Comparison of ENCODE assay signal across 15 cellular contexts in genomic region chr13:48251616-48252081, GRCh38. TPM values are rescaled to one million over a fixed set of nuclear protein-coding genes. Genes with fewer than 3 reads are reported as not detected.
DNase-seq lines count a peak whose midpoint lies in the region; ATAC-seq and TF ChIP-seq lines count a peak whose summit lies in the region.
"Had no signal": no experiment of that assay in that cellular context is flagged by ENCODE, and none has a peak within 500 bp of the region (broad histone marks: within the 10 kb centered on the region; RNA-seq: fewer than 3 reads in every experiment).

No MANE protein-coding gene starts in this region.

- H3K4me3 ChIP-seq in gastroesophageal sphincter: no peak overlapping the region
- H3K4me3 ChIP-seq: GM23338, pancreas had no signal

- peaks cover 9 to 74% (median 10%) of the 10 kb centered on the region in 3 donors for H3K4me1 ChIP-seq in gastroesophageal sphincter

- no peaks in the 10 kb centered on the region for H3K27me3 ChIP-seq in gastroesophageal sphincter
- H3K27me3 ChIP-seq: pancreas had no signal

- no peak for TF ChIP-seq CTCF in gastroesophageal sphincter (IDR thresholded peaks at IDR 0.05)

- H3K9me3 Mint-ChIP-seq in activated T-helper 1 cell treated with anti-CD3 and anti-CD28 coated beads, Interleukin-12 subunit alpha, Interleukin-12 subunit beta, Interleukin-2, Interleukin-4 antibody, amounts not matched to agents 30 ng/mL and 10 ng/mL and 1 ng/mL, durations not matched to agents 14 hours and 24 hours and 36 hours: no peaks in the 10 kb centered on the region
- H3K9me3 Mint-ChIP-seq: activated CD4-positive, alpha-beta memory T cell treated with anti-CD3 and anti-CD28 coated beads, Interleukin-2, amount 10 ng/mL, durations not matched to agents 7 days and 5 days; activated T-helper 2 cell treated with anti-CD3 and anti-CD28 coated beads, Interferon-gamma antibody, Interleukin-2, Interleukin-4, amounts not matched to agents 10 μg/mL and 5 μg/mL and 100 μg/mL, durations not matched to agents 14 hours and 24 hours and 36 hours; effector memory CD8-positive, alpha-beta T cell; GM23338 had no signal

- no peaks in the 10 kb centered on the region for H3K27me3 Mint-ChIP-seq in activated T-helper 1 cell treated with anti-CD3 and anti-CD28 coated beads, Interleukin-12 subunit alpha, Interleukin-12 subunit beta, Interleukin-2, Interleukin-4 antibody, amounts not matched to agents 30 ng/mL and 10 ng/mL and 1 ng/mL, durations not matched to agents 14 hours and 24 hours and 36 hours (ENCODE audit: insufficient read depth)
- H3K27me3 Mint-ChIP-seq: activated CD4-positive, alpha-beta memory T cell treated with anti-CD3 and anti-CD28 coated beads, Interleukin-2, amount 10 ng/mL, durations not matched to agents 7 days and 5 days; effector memory CD8-positive, alpha-beta T cell had no signal

- intact Hi-C loops in sciatic nerve (cut with DNase I): no loop called here
- intact Hi-C loops in activated T-helper 1 cell treated with anti-CD3 and anti-CD28 coated beads, Interleukin-12 subunit alpha, Interleukin-12 subunit beta, Interleukin-2, Interleukin-4 antibody, amounts not matched to agents 30 ng/mL and 10 ng/mL and 1 ng/mL, durations not matched to agents 14 hours and 24 hours and 36 hours (cut with micrococcal nuclease): no loop called here

- no peak overlapping the region for H3K27ac Mint-ChIP-seq in activated T-helper 1 cell treated with anti-CD3 and anti-CD28 coated beads, Interleukin-12 subunit alpha, Interleukin-12 subunit beta, Interleukin-2, Interleukin-4 antibody, amounts not matched to agents 30 ng/mL and 10 ng/mL and 1 ng/mL, durations not matched to agents 14 hours and 24 hours and 36 hours
- H3K27ac Mint-ChIP-seq: activated CD4-positive, alpha-beta memory T cell treated with anti-CD3 and anti-CD28 coated beads, Interleukin-2, amount 10 ng/mL, durations not matched to agents 7 days and 5 days; activated T-helper 2 cell treated with anti-CD3 and anti-CD28 coated beads, Interferon-gamma antibody, Interleukin-2, Interleukin-4, amounts not matched to agents 10 μg/mL and 5 μg/mL and 100 μg/mL, durations not matched to agents 14 hours and 24 hours and 36 hours; GM23338 had no signal

- no peaks in the 10 kb centered on the region for H3K9me3 ChIP-seq in gastroesophageal sphincter
- H3K9me3 ChIP-seq: pancreas had no signal

- no peak for TF ChIP-seq EP300 in gastroesophageal sphincter (IDR thresholded peaks at IDR 0.05)

- H3K4me1 Mint-ChIP-seq in activated T-helper 1 cell treated with anti-CD3 and anti-CD28 coated beads, Interleukin-12 subunit alpha, Interleukin-12 subunit beta, Interleukin-2, Interleukin-4 antibody, amounts not matched to agents 30 ng/mL and 10 ng/mL and 1 ng/mL, durations not matched to agents 14 hours and 24 hours and 36 hours (ENCODE audit: low read depth): peaks cover 15% of the 10 kb centered on the region
- H3K4me1 Mint-ChIP-seq: GM23338 had no signal

- DNase-seq in AG20443 (ENCODE audit: low spot score): peak; percentile 31
- peak; percentile 72 for DNase-seq in NCI-H1694 treated with DMSO at 0.1 percent for 48 hours (lab: John Stamatoyannopoulos, UW)
- no peak for DNase-seq in sciatic nerve (ENCODE audit: low spot score)
- no peak for DNase-seq in superior temporal gyrus (ENCODE audit: extremely low spot score)
- no peak for DNase-seq in stimulated activated CD8-positive, alpha-beta memory T cell treated with anti-CD3 and anti-CD28 coated beads, Interleukin-4, amount 100 ng/mL, for 48 hours
- no peak for DNase-seq in activated T-helper 1 cell treated with anti-CD3 and anti-CD28 coated beads, Interleukin-12 subunit alpha, Interleukin-12 subunit beta, Interleukin-2, Interleukin-4 antibody, amounts not matched to agents 30 ng/mL and 10 ng/mL and 1 ng/mL, durations not matched to agents 14 hours and 24 hours and 36 hours (ENCODE audit: low spot score)
- DNase-seq: activated CD4-positive, alpha-beta memory T cell treated with anti-CD3 and anti-CD28 coated beads, Interleukin-2, amount 10 ng/mL, durations not matched to agents 7 days and 5 days; DMS153; effector memory CD8-positive, alpha-beta T cell; NCI-H774; pancreas had no signal

- TF ChIP-seq POLR2A in gastroesophageal sphincter (IDR thresholded peaks at IDR 0.05): no peak

- peak overlapping the region in 3 of 4 donors; percentile 5 to 51 (median 42) for H3K27ac ChIP-seq in gastroesophageal sphincter
- H3K27ac ChIP-seq: pancreas had no signal

- ATAC-seq in gastroesophageal sphincter: peak; percentile 62
- ATAC-seq in sciatic nerve: peak; percentile 69
- no peak for ATAC-seq in HG03039 (IDR thresholded peaks at IDR 0.05; ENCODE audit: unreplicated experiment)
- ATAC-seq: effector memory CD8-positive, alpha-beta T cell; GM23338 had no signal

- H3K36me3 ChIP-seq in gastroesophageal sphincter: peaks cover 7 to 21% of the 10 kb centered on the region in 2 donors

- peaks cover 29% of the 10 kb centered on the region for H3K36me3 Mint-ChIP-seq in activated T-helper 1 cell treated with anti-CD3 and anti-CD28 coated beads, Interleukin-12 subunit alpha, Interleukin-12 subunit beta, Interleukin-2, Interleukin-4 antibody, amounts not matched to agents 30 ng/mL and 10 ng/mL and 1 ng/mL, durations not matched to agents 14 hours and 24 hours and 36 hours (ENCODE audit: low read depth)

- no peak overlapping the region for H3K4me3 Mint-ChIP-seq in activated T-helper 1 cell treated with anti-CD3 and anti-CD28 coated beads, Interleukin-12 subunit alpha, Interleukin-12 subunit beta, Interleukin-2, Interleukin-4 antibody, amounts not matched to agents 30 ng/mL and 10 ng/mL and 1 ng/mL, durations not matched to agents 14 hours and 24 hours and 36 hours
- H3K4me3 Mint-ChIP-seq: activated CD4-positive, alpha-beta memory T cell treated with anti-CD3 and anti-CD28 coated beads, Interleukin-2, amount 10 ng/mL, durations not matched to agents 7 days and 5 days; GM23338 had no signal

- WGBS in gastroesophageal sphincter (ENCODE audit: low coverage in 1 of 2), 2 donors: 49 to 63% methylated on average over 3 of the region's 3 CpGs

RNA-seq across cellular contexts. Expression of gene ITM2B, which starts 18.6 kb away (rescaled TPM):
- total RNA-seq in gastroesophageal sphincter (100 to 1,000 TPM; 263 to 380 (median 300) TPM), sciatic nerve (704 TPM)
- 56.2 and 61.2 TPM in 2 replicates for total RNA-seq in activated T-helper 1 cell treated with anti-CD3 and anti-CD28 coated beads, Interleukin-12 subunit alpha, Interleukin-12 subunit beta, Interleukin-2, Interleukin-4 antibody, amounts not matched to agents 30 ng/mL and 10 ng/mL and 1 ng/mL, durations not matched to agents 14 hours and 24 hours and 36 hours

RNA-seq across cellular contexts. Expression of gene RB1, which starts 51.9 kb away (rescaled TPM):
- total RNA-seq in gastroesophageal sphincter (10 to 100 TPM; 26.5 to 37.2 (median 29.4) TPM), sciatic nerve (58.5 TPM)
- total RNA-seq in activated T-helper 1 cell treated with anti-CD3 and anti-CD28 coated beads, Interleukin-12 subunit alpha, Interleukin-12 subunit beta, Interleukin-2, Interleukin-4 antibody, amounts not matched to agents 30 ng/mL and 10 ng/mL and 1 ng/mL, durations not matched to agents 14 hours and 24 hours and 36 hours: 26.5 and 28.6 TPM in 2 replicates

Comparison
In these comparisons a context has a peak if more than half of its experiments do, and no peak if none do; other contexts are left out.
1. DNase-seq: peak in AG20443 (single experiment) and NCI-H1694 treated with DMSO at 0.1 percent for 48 hours (single experiment); none in sciatic nerve (single experiment), superior temporal gyrus (single experiment), stimulated activated CD8-positive, alpha-beta memory T cell treated with anti-CD3 and anti-CD28 coated beads, Interleukin-4, amount 100 ng/mL, for 48 hours (single experiment) and activated T-helper 1 cell treated with anti-CD3 and anti-CD28 coated beads, Interleukin-12 subunit alpha, Interleukin-12 subunit beta, Interleukin-2, Interleukin-4 antibody, amounts not matched to agents 30 ng/mL and 10 ng/mL and 1 ng/mL, durations not matched to agents 14 hours and 24 hours and 36 hours (single experiment).